ENCODE assay signal across 1 cellular context in the genomic region with DNA sequence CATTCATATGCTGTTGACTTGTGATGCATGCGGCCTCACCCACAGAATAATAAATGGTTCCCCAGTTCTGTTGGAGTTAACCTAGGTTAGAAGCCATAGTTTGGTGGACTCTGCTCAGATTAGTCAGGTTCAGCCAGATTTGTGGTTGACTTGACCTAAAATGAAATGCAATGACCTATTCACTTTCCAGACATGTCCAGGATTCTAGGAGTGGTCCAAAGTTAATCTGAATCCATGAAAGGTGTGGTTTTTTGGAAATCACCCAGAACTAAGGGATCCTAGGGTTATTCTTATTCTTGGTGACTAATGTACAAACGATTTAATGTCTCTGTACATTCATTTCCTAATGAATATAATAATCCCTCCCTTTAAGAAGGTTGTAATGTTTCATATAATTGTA.
TF ChIP-seq lines count a peak whose summit lies in the region.

No MANE protein-coding gene starts in this region.

TF ChIP-seq in IMR-90, 13 proteins besides CTCF, POLR2A, EP300 and RAD21:
- TF ChIP-seq, protein P1, sequence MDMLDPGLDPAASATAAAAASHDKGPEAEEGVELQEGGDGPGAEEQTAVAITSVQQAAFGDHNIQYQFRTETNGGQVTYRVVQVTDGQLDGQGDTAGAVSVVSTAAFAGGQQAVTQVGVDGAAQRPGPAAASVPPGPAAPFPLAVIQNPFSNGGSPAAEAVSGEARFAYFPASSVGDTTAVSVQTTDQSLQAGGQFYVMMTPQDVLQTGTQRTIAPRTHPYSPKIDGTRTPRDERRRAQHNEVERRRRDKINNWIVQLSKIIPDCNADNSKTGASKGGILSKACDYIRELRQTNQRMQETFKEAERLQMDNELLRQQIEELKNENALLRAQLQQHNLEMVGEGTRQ (IDR thresholded peaks at IDR 0.05; ENCODE audit: low read depth, low read length), result no peak
- no peak for TF ChIP-seq MAFK (IDR thresholded peaks at IDR 0.05; ENCODE audit: low read depth, low read length)
- TF ChIP-seq CEBPB (IDR thresholded peaks at IDR 0.05; ENCODE audit: low read depth, low read length), result no peak
- TF ChIP-seq SMC3 (IDR thresholded peaks at IDR 0.05; ENCODE audit: low read depth, low read length), result no peak
- no peak for TF ChIP-seq FOS (IDR thresholded peaks at IDR 0.05; ENCODE audit: low read depth, low read length)
- TF ChIP-seq, protein P2, sequence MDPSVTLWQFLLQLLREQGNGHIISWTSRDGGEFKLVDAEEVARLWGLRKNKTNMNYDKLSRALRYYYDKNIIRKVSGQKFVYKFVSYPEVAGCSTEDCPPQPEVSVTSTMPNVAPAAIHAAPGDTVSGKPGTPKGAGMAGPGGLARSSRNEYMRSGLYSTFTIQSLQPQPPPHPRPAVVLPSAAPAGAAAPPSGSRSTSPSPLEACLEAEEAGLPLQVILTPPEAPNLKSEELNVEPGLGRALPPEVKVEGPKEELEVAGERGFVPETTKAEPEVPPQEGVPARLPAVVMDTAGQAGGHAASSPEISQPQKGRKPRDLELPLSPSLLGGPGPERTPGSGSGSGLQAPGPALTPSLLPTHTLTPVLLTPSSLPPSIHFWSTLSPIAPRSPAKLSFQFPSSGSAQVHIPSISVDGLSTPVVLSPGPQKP (IDR thresholded peaks at IDR 0.05; ENCODE audit: borderline replicate concordance, low read depth, low read length), result no peak
- no peak for TF ChIP-seq NFE2L2 (IDR thresholded peaks at IDR 0.05; ENCODE audit: low read depth, low read length)
- no peak for TF ChIP-seq MAZ (IDR thresholded peaks at IDR 0.05; ENCODE audit: borderline replicate concordance, low read depth, low read length)
- TF ChIP-seq RCOR1 (IDR thresholded peaks at IDR 0.05; ENCODE audit: insufficient replicate concordance, low read length), result no peak
- TF ChIP-seq MXI1 (IDR thresholded peaks at IDR 0.05; ENCODE audit: borderline replicate concordance, low read depth, low read length), result no peak
- no peak for TF ChIP-seq CHD1 (IDR thresholded peaks at IDR 0.05; ENCODE audit: low read depth, low read length)
- no peak for TF ChIP-seq RFX5 (IDR thresholded peaks at IDR 0.05; ENCODE audit: low read depth, low read length)
- TF ChIP-seq BHLHE40 (IDR thresholded peaks at IDR 0.05; ENCODE audit: low read depth, low read length), result no peak
